Comparison of ENCODE assay signal across 23 cellular contexts in the genomic region with DNA sequence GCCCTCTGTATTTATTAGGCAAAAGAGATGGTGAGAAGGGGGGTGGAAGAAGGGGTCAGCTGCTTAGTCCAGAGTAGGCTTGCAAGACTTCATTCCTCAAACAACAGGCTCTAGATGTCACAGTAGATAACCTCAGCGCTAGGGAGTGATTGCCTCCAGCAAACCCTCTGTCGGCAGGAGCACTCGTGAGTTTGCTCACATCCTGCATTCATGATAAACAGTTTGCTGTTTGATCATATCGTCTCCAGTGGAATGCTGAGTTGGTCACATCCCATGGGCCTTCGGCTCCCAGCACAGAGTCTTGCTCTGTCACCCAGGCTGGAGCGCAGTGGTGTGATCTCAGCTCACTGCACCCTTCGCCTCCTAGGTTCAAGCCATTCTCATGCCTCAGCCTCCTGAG. TPM values are rescaled to one million over a fixed set of nuclear protein-coding genes. Genes with fewer than 3 reads are reported as not detected.
"Had no signal": no experiment of that assay in that cellular context is flagged by ENCODE, and none has a peak within 500 bp of the region (broad histone marks: within the 10 kb centered on the region; RNA-seq: fewer than 3 reads in every experiment).

No MANE protein-coding gene starts in this region.

- H3K36me3 ChIP-seq: lower lobe of right lung, neutrophil, pancreas, suprapubic skin, transverse colon had no signal

- H3K9me3 ChIP-seq: lower lobe of right lung, neutrophil, pancreas, suprapubic skin, transverse colon had no signal

- H3K4me2 ChIP-seq: smooth muscle cell had no signal

- H3K27ac ChIP-seq: dorsolateral prefrontal cortex, lower lobe of right lung, neutrophil, pancreas, suprapubic skin, transverse colon had no signal

- H3K27ac Mint-ChIP-seq: natural killer cell; progenitor cell of endocrine pancreas; stimulated activated naive CD8-positive, alpha-beta T cell treated with anti-CD3 and anti-CD28 coated beads, Interleukin-15, amount 100 ng/mL, for 72 hours had no signal

- DNase-seq: dorsolateral prefrontal cortex; effector CD4-positive, alpha-beta T cell; hypothalamus; immature natural killer cell; left ventricle myocardium superior; lower lobe of right lung; natural killer cell; pancreas; stimulated activated CD4-positive, alpha-beta T cell treated with anti-CD3 and anti-CD28 coated beads, Interleukin-12 subunit alpha, Interleukin-12 subunit beta, amount 100 ng/mL, for 4 hours; stimulated activated CD4-positive, alpha-beta T cell treated with anti-CD3 and anti-CD28 coated beads, Interleukin-1b, Interleukin-23, amount 100 ng/mL, for 48 hours; stimulated activated CD4-positive, alpha-beta T cell treated with anti-CD3 and anti-CD28 coated beads, Interleukin-4, amount 100 ng/mL, for 1 hour; stimulated activated CD8-positive, alpha-beta memory T cell treated with anti-CD3 and anti-CD28 coated beads, Interleukin-4, amount 100 ng/mL, for 48 hours; stimulated activated naive CD4-positive, alpha-beta T cell; stimulated activated naive CD8-positive, alpha-beta T cell treated with anti-CD3 and anti-CD28 coated beads, Interleukin-15, amount 100 ng/mL, for 72 hours; transverse colon had no signal

- FAIRE-seq: frontal cortex, keratinocyte, pancreas had no signal

- H3K27me3 ChIP-seq: dorsolateral prefrontal cortex, pancreas, suprapubic skin, transverse colon had no signal

- H3K9me3 Mint-ChIP-seq: immature natural killer cell; natural killer cell; stimulated activated naive CD8-positive, alpha-beta T cell treated with anti-CD3 and anti-CD28 coated beads, Interleukin-15, amount 100 ng/mL, for 72 hours had no signal

- H3K4me3 Mint-ChIP-seq: immature natural killer cell; natural killer cell; stimulated activated naive CD8-positive, alpha-beta T cell treated with anti-CD3 and anti-CD28 coated beads, Interleukin-15, amount 100 ng/mL, for 72 hours had no signal

- H3K4me3 ChIP-seq: dorsolateral prefrontal cortex, lower lobe of right lung, pancreas, smooth muscle cell, suprapubic skin, transverse colon had no signal

- H3K27me3 Mint-ChIP-seq: progenitor cell of endocrine pancreas; stimulated activated naive CD8-positive, alpha-beta T cell treated with anti-CD3 and anti-CD28 coated beads, Interleukin-15, amount 100 ng/mL, for 72 hours had no signal

- H3K36me3 Mint-ChIP-seq: immature natural killer cell, natural killer cell had no signal

- ATAC-seq: left ventricle myocardium superior; lower lobe of right lung; natural killer cell; pancreas; sciatic nerve; stimulated activated naive CD8-positive, alpha-beta T cell treated with anti-CD3 and anti-CD28 coated beads, Interleukin-15, amount 100 ng/mL, for 72 hours had no signal

RNA-seq across cellular contexts. Expression of a gene that starts 3.6 kb away (rescaled TPM):
- total RNA-seq: left ventricle myocardium superior, omental fat pad had no signal
- polyA plus RNA-seq: immature natural killer cell had no signal
